In the genomic region with DNA sequence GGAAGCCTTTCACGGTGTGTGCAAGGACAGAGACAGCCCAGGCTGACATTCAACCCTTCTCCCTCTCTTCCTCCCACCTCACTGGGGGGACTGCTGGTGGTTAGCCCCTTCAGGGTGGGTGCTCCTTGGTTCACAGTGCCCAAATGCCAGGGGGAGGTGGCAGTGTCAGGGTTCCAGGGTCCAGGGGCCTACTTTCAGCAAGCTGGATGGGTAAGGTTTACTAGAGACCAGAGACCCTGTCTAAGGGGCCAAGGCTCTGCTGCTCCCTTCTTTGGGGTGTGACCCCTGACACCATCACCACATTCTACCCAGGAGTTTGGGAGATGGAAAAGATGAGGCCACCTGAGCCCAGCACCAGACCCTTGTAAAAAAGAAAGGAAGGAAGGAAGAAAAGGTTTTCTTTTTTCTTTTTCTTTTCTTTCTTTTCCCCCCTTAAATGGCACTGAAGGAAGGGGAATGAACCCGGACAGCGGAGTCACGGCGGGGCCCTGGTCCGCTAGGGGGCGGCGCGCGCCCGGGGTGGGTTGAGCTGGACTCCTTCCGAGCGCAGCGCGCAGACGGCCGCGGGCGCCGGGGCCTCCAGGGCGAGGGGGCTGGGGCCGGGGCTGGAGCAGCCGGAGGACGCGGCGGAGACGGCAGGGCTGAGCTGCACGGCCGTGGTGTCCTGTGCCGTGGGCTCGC, we compare ENCODE assay signal across 8 cellular contexts. TPM values are rescaled to one million over a fixed set of nuclear protein-coding genes. Genes with fewer than 3 reads are reported as not detected.
DNase-seq lines count a peak whose midpoint lies in the region; ATAC-seq, FAIRE-seq and TF ChIP-seq lines count a peak whose summit lies in the region.

No MANE protein-coding gene starts in this region.

- H3K36me3 ChIP-seq in ovary, result no peaks in the 10 kb centered on the region
- H3K36me3 ChIP-seq in testis (ENCODE audit: low read depth, missing control alignments), result no peaks in the 10 kb centered on the region

- intact Hi-C loops in ovary (cut with DNase I), result loop anchor here (5.0 to 10.0 kb wide), 4 partner anchors 55 to 192 kb away; no protein-coding TSS in a partner anchor
- intact Hi-C loops in testis (cut with DNase I; ENCODE audit: low total_unique reads), result loop anchor here (5.0 kb wide), 1 partner anchor 190 kb away; no protein-coding TSS in a partner anchor

- no peaks in the 10 kb centered on the region for H3K27me3 ChIP-seq in ovary
- no peaks in the 10 kb centered on the region for H3K27me3 ChIP-seq in testis

- DNase-seq in AG20443 (ENCODE audit: low spot score) (peak; percentile 92), GM19239 (ENCODE audit: insufficient read length, low spot score) (peak; percentile 71), OCI-M1 (lab: John Stamatoyannopoulos, UW) (peak; percentile 74), foreskin fibroblast (peak; percentile 59 to 83), ovary (peak; percentile 54 to 85 (median 74)), testis (peak; percentile 74)
- peak; percentile 61 for DNase-seq in activated effector memory CD4-positive, alpha-beta T cell treated with Interleukin-2 at 50 U/mL for 16 hours

- FAIRE-seq in GM19239 (lab: Jason Lieb, UNC), result no peak

- H3K9me3 ChIP-seq in ovary, result no peaks in the 10 kb centered on the region
- no peaks in the 10 kb centered on the region for H3K9me3 ChIP-seq in testis

- H3K4me1 ChIP-seq in ovary (ENCODE audit: insufficient read depth) (no peaks in the 10 kb centered on the region), testis (no peaks in the 10 kb centered on the region)

- TF ChIP-seq CTCF in foreskin fibroblast (IDR thresholded peaks at IDR 0.05; ENCODE audit: low read depth, low read length) (peak; percentile 73), ovary (IDR thresholded peaks at IDR 0.05) (peak; percentile 36 to 61 (median 50)), testis (IDR thresholded peaks at IDR 0.05) (peak; percentile 69 to 78 (median 74))

- TF ChIP-seq EP300 in ovary (IDR thresholded peaks at IDR 0.05), result no peak

- H3K27ac ChIP-seq in ovary (peak overlapping the region; percentile 58 to 72), testis (peak overlapping the region in 1 of 2 donors; percentile 85)

- no peak for TF ChIP-seq POLR2A in ovary (IDR thresholded peaks at IDR 0.05)
- TF ChIP-seq POLR2A in testis (IDR thresholded peaks at IDR 0.05), result no peak

- ATAC-seq in HG03095 (IDR thresholded peaks at IDR 0.05; ENCODE audit: unreplicated experiment), result no peak

- H3K4me3 ChIP-seq in foreskin fibroblast (ENCODE audit: low read depth in 1 of 2, low read length in 2 of 2) (no peak overlapping the region), ovary (peak overlapping the region; percentile 33), testis (peak overlapping the region; percentile 35 to 49)

- WGBS in ovary, 3 donors, result 2 to 3% (median 2%) methylated on average over 20 to 31 of the region's 31 CpGs
- 2 to 8% methylated on average over 3 to 31 of the region's 31 CpGs for WGBS in testis, 2 donors

RNA-seq across cellular contexts. Expression of gene KNCN, which starts 18.8 kb away (rescaled TPM):
- total RNA-seq in ovary (under 1 TPM in 1 of 7 donors, not detected in 6; 0.08 TPM), testis (under 1 TPM; 0.43 to 0.47 TPM)
- polyA plus RNA-seq in ovary (not detected), testis (ENCODE audit: insufficient read depth, low read depth, low replicate concordance) (4.0 TPM)

RNA-seq across cellular contexts. Expression of gene DMBX1, which starts 43.0 kb away (rescaled TPM):
- total RNA-seq in ovary (not detected), testis (1 to 10 TPM; 1.7 to 2.0 TPM)
- polyA plus RNA-seq in ovary (not detected), testis (ENCODE audit: insufficient read depth, low read depth, low replicate concordance) (1.1 TPM)

Comparison
In these comparisons a context has a peak if more than half of its experiments do, and no peak if none do; other contexts are left out.
1. H3K4me3 ChIP-seq: peak in ovary (single experiment) and testis (2 of 2); none in foreskin fibroblast (0 of 2).
2. Peak in every context shown above with its lines, with median percentiles within 50 percentile points of each other: DNase-seq and CTCF ChIP-seq.